ENCODE assay signal across 9 cellular contexts in genomic region chr1:230632273-230632873, GRCh38. TPM values are rescaled to one million over a fixed set of nuclear protein-coding genes. Genes with fewer than 3 reads are reported as not detected.
DNase-seq lines count a peak whose midpoint lies in the region; ATAC-seq, FAIRE-seq and TF ChIP-seq lines count a peak whose summit lies in the region.
"Had no signal": no experiment of that assay in that cellular context is flagged by ENCODE, and none has a peak within 500 bp of the region (broad histone marks: within the 10 kb centered on the region; RNA-seq: fewer than 3 reads in every experiment).

No MANE protein-coding gene starts in this region.

- H3K36me3 ChIP-seq in bronchial epithelial cell (ENCODE audit: control insufficient read depth, insufficient read depth, low read length) (no peaks in the 10 kb centered on the region), HepG2 (replicated peaks in 1 of 2; ENCODE audit: control insufficient read depth in 1 of 2, insufficient read depth in 2 of 2, low read length in 2 of 2) (no peaks in the 10 kb centered on the region; a peak in 1 of 5 replicates)

- H3K4me2 ChIP-seq in HepG2 (ENCODE audit: low read depth, low read length), result peak overlapping the region; percentile 40

- no peak for TF ChIP-seq POLR2A in HepG2 (IDR thresholded peaks at IDR 0.05; ENCODE audit: insufficient read depth in 1 of 2, low read depth in 2 of 2, low read length in 2 of 2)

- peak; percentile 79 for TF ChIP-seq CTCF in bronchial epithelial cell (IDR thresholded peaks at IDR 0.05; ENCODE audit: insufficient read depth, low read length, severe bottlenecking)
- TF ChIP-seq CTCF in HepG2 (CRISPR knock-in tag; IDR thresholded peaks at IDR 0.05), result peak; percentile 94
- no peak for TF ChIP-seq CTCF in mesothelial cell of epicardium (IDR thresholded peaks at IDR 0.05; ENCODE audit: unreplicated experiment)

- H3K9me3 ChIP-seq in HepG2 (ENCODE audit: low read length), result no peaks in the 10 kb centered on the region

- no TSS peak for BruUV-seq in HepG2 (replicated peaks; lab: Mats Ljungman, UMichigan)

- H3K9me3 Mint-ChIP-seq in mesothelial cell of epicardium, result no peaks in the 10 kb centered on the region
- H3K9me3 Mint-ChIP-seq: naive thymus-derived CD8-positive, alpha-beta T cell had no signal

- WGBS in HepG2 (ENCODE audit: low lambda C conversion rate), result 24% methylated on average over 4 of the region's 4 CpGs

- POLR2A ChIA-PET in HepG2 (lab: Yijun Ruan, JAX), result no interaction called here

- TF ChIP-seq EP300 in HepG2 (IDR thresholded peaks at IDR 0.05; ENCODE audit: low read depth in 2 of 2, low read length in 2 of 2), result no peak
- no peak for TF ChIP-seq EP300 in HepG2 (CRISPR knock-in tag; IDR thresholded peaks at IDR 0.05; ENCODE audit: borderline replicate concordance)

- no peak overlapping the region for H3K27ac ChIP-seq in HepG2 (ENCODE audit: extremely low read length, insufficient read depth, low read length)

- H3K27me3 ChIP-seq in bronchial epithelial cell (ENCODE audit: control insufficient read depth, insufficient read depth, low read length) (no peaks in the 10 kb centered on the region), HepG2 (ENCODE audit: control insufficient read depth in 1 of 2, insufficient read depth in 2 of 2, low read length in 2 of 2) (no peaks in the 10 kb centered on the region)

- H3K4me3 ChIP-seq in bronchial epithelial cell (ENCODE audit: low read depth, low read length) (no peak overlapping the region), HepG2 (replicated peaks in 1 of 3; ENCODE audit: insufficient read depth in 1 of 3, low read depth in 2 of 3, low read length in 3 of 3) (no peak overlapping the region)

- DNase-seq in DMS114 treated with DMSO at 0.1 percent for 48 hours (lab: John Stamatoyannopoulos, UW; ENCODE audit: unreplicated experiment) (peak; percentile 25), H4 (ENCODE audit: low spot score) (peak; percentile 54), NCI-H748 (lab: John Stamatoyannopoulos, UW; ENCODE audit: unreplicated experiment) (peak; percentile 74), bronchial epithelial cell (ENCODE audit: low read depth) (peak; percentile 47), HepG2 (ENCODE audit: low spot score) (peak; percentile 63), NCI-H1930 (lab: John Stamatoyannopoulos, UW) (no peak), mesothelial cell of epicardium (ENCODE audit: low spot score in 2 of 2, unreplicated experiment in 2 of 2) (no peak)
- DNase-seq in activated effector memory CD4-positive, alpha-beta T cell treated with Interleukin-2 at 50 U/mL for 16 hours, result no peak
- DNase-seq: naive thymus-derived CD8-positive, alpha-beta T cell had no signal

- no peak overlapping the region for H3K9ac ChIP-seq in HepG2 (ENCODE audit: insufficient read depth, low read depth, low read length)

- intact Hi-C loops in HepG2 (cut with micrococcal nuclease; ENCODE audit: unreplicated experiment), result loop anchor here (1.0 to 2.0 kb wide), 4 partner anchors 48 to 161 kb away; no protein-coding TSS in a partner anchor

- TF ChIP-seq RAD21 in HepG2 (CRISPR knock-in tag; IDR thresholded peaks at IDR 0.05), result peak; percentile 82

- CTCF ChIA-PET in HepG2 (lab: Yijun Ruan, JAX; ENCODE audit: low intra/inter-chr PET ratio, low total read pairs), result interaction anchor here (0.5 to 3.3 kb wide), 7 partner anchors 135 to 579 kb away, joined by 3 to 24 read pairs (median 5); no protein-coding TSS in a partner anchor

- FAIRE-seq in bronchial epithelial cell (lab: Jason Lieb, UNC) (no peak), HepG2 (lab: Jason Lieb, UNC) (peak; percentile 72)

- peaks cover 40% of the 10 kb centered on the region for H3K4me1 ChIP-seq in HepG2 (ENCODE audit: insufficient read depth, low read length)

- no peaks in the 10 kb centered on the region for H3K79me2 ChIP-seq in HepG2 (ENCODE audit: insufficient read depth, low read length)

- peaks cover 12% of the 10 kb centered on the region for H3K27me3 Mint-ChIP-seq in mesothelial cell of epicardium (ENCODE audit: low read depth)

- no peak overlapping the region for H2AFZ ChIP-seq in HepG2 (ENCODE audit: low read length)

- no peaks in the 10 kb centered on the region for H4K20me1 ChIP-seq in HepG2 (ENCODE audit: insufficient read depth, low read length)

- H3K4me3 Mint-ChIP-seq in mesothelial cell of epicardium, result no peak overlapping the region
- H3K4me3 Mint-ChIP-seq: naive thymus-derived CD8-positive, alpha-beta T cell had no signal

- in situ Hi-C loops in HepG2 (cut with HindIII; ENCODE audit: extremely low pct_ligation_motif_present, low pct_unique_long_range_greater_than_20kb), result loop anchor here (25.0 kb wide), 1 partner anchor 580 kb away; no protein-coding TSS in a partner anchor

- peak; percentile 96 for ATAC-seq in HepG2

- H3K36me3 Mint-ChIP-seq in mesothelial cell of epicardium, result no peaks in the 10 kb centered on the region
- H3K36me3 Mint-ChIP-seq: naive thymus-derived CD8-positive, alpha-beta T cell had no signal

- no peak overlapping the region for H3K27ac Mint-ChIP-seq in mesothelial cell of epicardium
- H3K27ac Mint-ChIP-seq: naive thymus-derived CD8-positive, alpha-beta T cell had no signal

- no peaks in the 10 kb centered on the region for H3K4me1 Mint-ChIP-seq in mesothelial cell of epicardium
- H3K4me1 Mint-ChIP-seq: naive thymus-derived CD8-positive, alpha-beta T cell had no signal

TF ChIP-seq in HepG2, 621 proteins besides CTCF, POLR2A, EP300 and RAD21 (continues in another document):
- TF ChIP-seq ZSCAN25 (CRISPR knock-in tag; IDR thresholded peaks at IDR 0.05) (no peak), ZNF331 (CRISPR knock-in tag; IDR thresholded peaks at IDR 0.05) (0 out of 2 replicates have a peak, but pooled peaks have one; percentile 13), ZNF770 (CRISPR knock-in tag; IDR thresholded peaks at IDR 0.05) (peak; percentile 83), ZNF232 (CRISPR knock-in tag; IDR thresholded peaks at IDR 0.05; ENCODE audit: borderline replicate concordance) (no peak), ZNF784 (CRISPR knock-in tag; IDR thresholded peaks at IDR 0.05; ENCODE audit: borderline replicate concordance) (no peak), ARNTL (CRISPR knock-in tag; IDR thresholded peaks at IDR 0.05) (no peak), SALL1 (CRISPR knock-in tag; IDR thresholded peaks at IDR 0.05) (0 out of 2 replicates have a peak, but pooled peaks have one; percentile 29), GABPB1 (CRISPR knock-in tag; IDR thresholded peaks at IDR 0.05) (no peak), CENPT (CRISPR knock-in tag; IDR thresholded peaks at IDR 0.05; ENCODE audit: low read depth) (no peak), TEAD2 (CRISPR knock-in tag; IDR thresholded peaks at IDR 0.05) (no peak), PHB2 (IDR thresholded peaks at IDR 0.05; ENCODE audit: partially characterized antibody) (no peak)

RNA-seq across cellular contexts. Expression of gene COG2, which starts 9.9 kb away (rescaled TPM):
- 31.1 and 32.6 TPM in 2 replicates for total RNA-seq in H4 (2014; rRNA removed; shearing (Covaris generic))
- total RNA-seq in bronchial epithelial cell, result 16.8 and 17.9 TPM in 2 replicates
- 36.3 and 51.3 TPM in 2 replicates for total RNA-seq in HepG2 (2016; rRNA removed; fragmentation: Illumina TruSeq; extraction: Trizol)
- 9.3 and 9.7 TPM in 2 replicates for total RNA-seq in HepG2 (2016; cell fraction: cytosol; rRNA removed; fragmentation: Illumina TruSeq; extraction: Trizol; ENCODE audit: low read depth)
- total RNA-seq in HepG2 (2016; cell fraction: insoluble cytoplasmic fraction; rRNA removed; fragmentation: Illumina TruSeq; extraction: Trizol), result 36.8 and 53.0 TPM in 2 replicates
- total RNA-seq in HepG2 (2016; cell fraction: membrane; rRNA removed; fragmentation: Illumina TruSeq; extraction: Trizol), result 14.3 and 14.7 TPM in 2 replicates
- total RNA-seq in HepG2 (2016; cell fraction: nucleus; rRNA removed; fragmentation: Illumina TruSeq; extraction: Trizol), result 27.7 and 28.8 TPM in 2 replicates
- polyA plus RNA-seq in HepG2 (2011; rRNA removed), result 16.0 and 16.8 TPM in 2 replicates
- polyA plus RNA-seq in HepG2 (2011; cell fraction: cytosol; rRNA removed), result 9.1 and 13.0 TPM in 2 replicates
- 19.2 and 23.7 TPM in 2 replicates for polyA plus RNA-seq in HepG2 (2011; cell fraction: nucleus; rRNA removed)
- 18.8 and 23.0 TPM in 2 replicates for polyA plus RNA-seq in HepG2 (2012)
- 2.2 and 2.3 TPM in 2 replicates for polyA plus RNA-seq in HepG2 (2016; cell fraction: cytosol; fragmentation: Illumina TruSeq; extraction: Trizol; ENCODE audit: low read depth)
- 38.6 and 41.2 TPM in 2 replicates for polyA plus RNA-seq in HepG2 (2016; cell fraction: insoluble cytoplasmic fraction; fragmentation: Illumina TruSeq; extraction: Trizol; ENCODE audit: low read depth)
- polyA plus RNA-seq in HepG2 (2016; cell fraction: membrane; fragmentation: Illumina TruSeq; extraction: Trizol; ENCODE audit: low read depth), result 5.1 and 5.8 TPM in 2 replicates
- 33.5 and 36.2 TPM in 2 replicates for polyA plus RNA-seq in HepG2 (2016; cell fraction: nucleus; fragmentation: Illumina TruSeq; extraction: Trizol; ENCODE audit: insufficient read depth, low read depth)
- polyA minus RNA-seq in HepG2 (2011; rRNA and poly(A)+ RNA removed; ENCODE audit: low replicate concordance), result 12.7 and 22.2 TPM in 2 replicates
- 15.1 and 16.5 TPM in 2 replicates for polyA minus RNA-seq in HepG2 (2011; cell fraction: cytosol; rRNA and poly(A)+ RNA removed)
- polyA minus RNA-seq in HepG2 (2011; cell fraction: nucleus; rRNA and poly(A)+ RNA removed), result 34.5 and 52.2 TPM in 2 replicates
- 22.4 to 23.6 TPM (median 23.0 TPM) in 3 replicates for total RNA-seq in mesothelial cell of epicardium

Comparison
In these comparisons a context has a peak if more than half of its experiments do, and no peak if none do; other contexts are left out.
1. DNase-seq: peak in DMS114 treated with DMSO at 0.1 percent for 48 hours (single experiment), H4 (single experiment), NCI-H748 (single experiment), bronchial epithelial cell (single experiment) and HepG2 (single experiment); none in activated effector memory CD4-positive, alpha-beta T cell treated with Interleukin-2 at 50 U/mL for 16 hours (single experiment), NCI-H1930 (0 of 2) and mesothelial cell of epicardium (0 of 2).